In the genomic region with DNA sequence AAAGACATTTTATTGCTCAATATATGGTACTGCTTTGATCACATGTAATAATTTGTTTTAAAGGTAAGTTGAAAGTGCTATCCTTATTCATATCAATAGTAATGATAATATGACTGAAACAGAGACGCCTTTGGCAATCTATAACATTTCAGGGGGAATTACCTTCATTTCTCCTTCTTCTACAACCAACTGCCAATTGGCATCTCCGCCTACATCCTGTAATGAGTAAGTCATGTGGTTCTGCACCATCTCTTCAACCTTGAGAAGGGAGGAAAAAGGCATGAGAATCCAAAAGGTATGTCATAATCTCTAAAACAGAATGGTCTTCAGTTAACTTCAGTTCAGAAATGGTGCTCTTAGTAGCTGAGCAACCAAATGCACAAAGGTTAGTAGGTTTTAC, we compare ENCODE assay signal across 15 cellular contexts.
"Had no signal": no experiment of that assay in that cellular context is flagged by ENCODE, and none has a peak within 500 bp of the region (broad histone marks: within the 10 kb centered on the region; RNA-seq: fewer than 3 reads in every experiment).

No MANE protein-coding gene starts in this region.

- ATAC-seq: left lung, mucosa of descending colon, right cardiac atrium had no signal

- H3K27ac ChIP-seq: left lung had no signal

- H3K27ac Mint-ChIP-seq: brain; dendritic cell treated with granulocyte-macrophage colony-stimulating factor and Interleukin-4, amounts not matched to agents 40 ng/mL and 50 ng/mL, for 4 days; nephron; progenitor cell of endocrine pancreas had no signal

- H3K4me1 Mint-ChIP-seq: brain, nephron had no signal

- H3K4me3 Mint-ChIP-seq: brain; dendritic cell treated with granulocyte-macrophage colony-stimulating factor and Interleukin-4, amounts not matched to agents 40 ng/mL and 50 ng/mL, for 4 days; nephron had no signal

- H3K9me3 Mint-ChIP-seq: brain; dendritic cell treated with granulocyte-macrophage colony-stimulating factor and Interleukin-4, amounts not matched to agents 40 ng/mL and 50 ng/mL, for 4 days; nephron had no signal

- DNase-seq: activated CD8-positive, alpha-beta memory T cell treated with anti-CD3 and anti-CD28 coated beads, Interleukin-2, amount 50 U/mL, for 4 hours; activated gamma-delta T cell; amygdala; cerebellar nuclear complex; erythroblast; left lung; mucosa of descending colon; occipital lobe; right cardiac atrium; stimulated activated CD4-positive, alpha-beta T cell treated with anti-CD3 and anti-CD28 coated beads, Interleukin-2, amount 100 ng/mL, for 24 hours; T1000 had no signal

- H3K27me3 Mint-ChIP-seq: brain; dendritic cell treated with granulocyte-macrophage colony-stimulating factor and Interleukin-4, amounts not matched to agents 40 ng/mL and 50 ng/mL, for 4 days; progenitor cell of endocrine pancreas had no signal
